Comparison of ENCODE assay signal across 10 cellular contexts in genomic region chr5:32612134-32612888, GRCh38. TPM values are rescaled to one million over a fixed set of nuclear protein-coding genes. Genes with fewer than 3 reads are reported as not detected.
A peak's percentile ranks its signal among the peaks of the same experiment; 100 is the strongest.
DNase-seq lines count a peak whose midpoint lies in the region; ATAC-seq and TF ChIP-seq lines count a peak whose summit lies in the region.
"Had no signal": no experiment of that assay in that cellular context is flagged by ENCODE, and none has a peak within 500 bp of the region (broad histone marks: within the 10 kb centered on the region; RNA-seq: fewer than 3 reads in every experiment).

No MANE protein-coding gene starts in this region.

- CTCF ChIA-PET in activated naive CD4-positive, alpha-beta T cell treated with anti-CD3 and anti-CD28 coated beads for 36 hours (lab: Charles Lee), result interaction anchor here (0.7 to 4.5 kb wide), 12 partner anchors 13 to 380 kb away, joined by 3 to 50 read pairs (median 4); no protein-coding TSS in a partner anchor

- no peaks in the 10 kb centered on the region for H3K36me3 Mint-ChIP-seq in T-helper 17 cell (ENCODE audit: low read depth)
- H3K36me3 Mint-ChIP-seq in mesothelial cell of epicardium, result peaks cover 4% of the 10 kb centered on the region
- peaks cover 21% of the 10 kb centered on the region for H3K36me3 Mint-ChIP-seq in stimulated activated memory B cell treated with anti-CD40 and anti-IgM and Interleukin-4, amounts not matched to agents 10 μg/mL and 1 μg/mL and 100 μg/mL, for 72 hours
- peaks cover 6% of the 10 kb centered on the region for H3K36me3 Mint-ChIP-seq in activated naive CD4-positive, alpha-beta T cell treated with anti-CD3 and anti-CD28 coated beads for 36 hours (ENCODE audit: low read depth)

- DNase-seq in EL (peak; percentile 21), NCI-H146 (lab: John Stamatoyannopoulos, UW) (peak; percentile 69), T-helper 17 cell (no peak), mesothelial cell of epicardium (ENCODE audit: low spot score in 2 of 2, unreplicated experiment in 2 of 2) (no peak), cerebellar nuclear complex (lab: John Stamatoyannopoulos, UW) (no peak)
- DNase-seq in activated naive CD4-positive, alpha-beta T cell treated with anti-CD3 and anti-CD28 coated beads for 36 hours, result no peak

- no peaks in the 10 kb centered on the region for H3K9me3 ChIP-seq in T-helper 17 cell (ENCODE audit: control insufficient read depth, low read length, poor library complexity, severe bottlenecking)

- peaks cover 11% of the 10 kb centered on the region for H3K4me1 Mint-ChIP-seq in T-helper 17 cell
- H3K4me1 Mint-ChIP-seq in mesothelial cell of epicardium, result peaks cover 13% of the 10 kb centered on the region
- H3K4me1 Mint-ChIP-seq in stimulated activated memory B cell treated with anti-CD40 and anti-IgM and Interleukin-4, amounts not matched to agents 10 μg/mL and 1 μg/mL and 100 μg/mL, for 72 hours, result no peaks in the 10 kb centered on the region
- peaks cover 3% of the 10 kb centered on the region for H3K4me1 Mint-ChIP-seq in activated naive CD4-positive, alpha-beta T cell treated with anti-CD3 and anti-CD28 coated beads for 36 hours (ENCODE audit: low read depth)

- intact Hi-C loops in activated naive CD4-positive, alpha-beta T cell treated with anti-CD3 and anti-CD28 coated beads for 36 hours (cut with micrococcal nuclease), result loop anchor here (2.0 to 5.0 kb wide), 4 partner anchors 222 to 1030 kb away; no protein-coding TSS in a partner anchor

- peak overlapping the region; percentile 56 for H3K27ac Mint-ChIP-seq in T-helper 17 cell
- H3K27ac Mint-ChIP-seq in mesothelial cell of epicardium, result peak overlapping the region; percentile 13
- no peak overlapping the region for H3K27ac Mint-ChIP-seq in stimulated activated memory B cell treated with anti-CD40 and anti-IgM and Interleukin-4, amounts not matched to agents 10 μg/mL and 1 μg/mL and 100 μg/mL, for 72 hours
- H3K27ac Mint-ChIP-seq in activated naive CD4-positive, alpha-beta T cell treated with anti-CD3 and anti-CD28 coated beads for 36 hours, result no peak overlapping the region

- no peak for TF ChIP-seq CTCF in mesothelial cell of epicardium (IDR thresholded peaks at IDR 0.05; ENCODE audit: unreplicated experiment)

- ATAC-seq in T-helper 17 cell (no peak), HG02642 (IDR thresholded peaks at IDR 0.05; ENCODE audit: poor library complexity, unreplicated experiment) (no peak)
- no peak for ATAC-seq in stimulated activated memory B cell treated with anti-CD40 and anti-IgM and Interleukin-4, amounts not matched to agents 10 μg/mL and 1 μg/mL and 100 μg/mL, for 72 hours

- no peaks in the 10 kb centered on the region for H3K9me3 Mint-ChIP-seq in mesothelial cell of epicardium
- no peaks in the 10 kb centered on the region for H3K9me3 Mint-ChIP-seq in stimulated activated memory B cell treated with anti-CD40 and anti-IgM and Interleukin-4, amounts not matched to agents 10 μg/mL and 1 μg/mL and 100 μg/mL, for 72 hours
- H3K9me3 Mint-ChIP-seq in activated naive CD4-positive, alpha-beta T cell treated with anti-CD3 and anti-CD28 coated beads for 36 hours, result no peaks in the 10 kb centered on the region
- H3K9me3 Mint-ChIP-seq: immature natural killer cell; stimulated activated naive CD8-positive, alpha-beta T cell treated with anti-CD3 and anti-CD28 coated beads, Interleukin-15, Interleukin-2, amounts not matched to agents 100 ng/mL and 50 ng/mL, for 24 hours had no signal

- H3K4me3 Mint-ChIP-seq in T-helper 17 cell, result no peak overlapping the region
- H3K4me3 Mint-ChIP-seq in mesothelial cell of epicardium, result no peak overlapping the region
- no peak overlapping the region for H3K4me3 Mint-ChIP-seq in stimulated activated memory B cell treated with anti-CD40 and anti-IgM and Interleukin-4, amounts not matched to agents 10 μg/mL and 1 μg/mL and 100 μg/mL, for 72 hours
- no peak overlapping the region for H3K4me3 Mint-ChIP-seq in activated naive CD4-positive, alpha-beta T cell treated with anti-CD3 and anti-CD28 coated beads for 36 hours
- H3K4me3 Mint-ChIP-seq: immature natural killer cell; stimulated activated naive CD8-positive, alpha-beta T cell treated with anti-CD3 and anti-CD28 coated beads, Interleukin-15, Interleukin-2, amounts not matched to agents 100 ng/mL and 50 ng/mL, for 24 hours had no signal

- H3K27me3 Mint-ChIP-seq in T-helper 17 cell, result no peaks in the 10 kb centered on the region
- no peaks in the 10 kb centered on the region for H3K27me3 Mint-ChIP-seq in mesothelial cell of epicardium (ENCODE audit: low read depth)
- no peaks in the 10 kb centered on the region for H3K27me3 Mint-ChIP-seq in stimulated activated memory B cell treated with anti-CD40 and anti-IgM and Interleukin-4, amounts not matched to agents 10 μg/mL and 1 μg/mL and 100 μg/mL, for 72 hours
- no peaks in the 10 kb centered on the region for H3K27me3 Mint-ChIP-seq in activated naive CD4-positive, alpha-beta T cell treated with anti-CD3 and anti-CD28 coated beads for 36 hours (ENCODE audit: low read depth)
- H3K27me3 Mint-ChIP-seq: stimulated activated naive CD8-positive, alpha-beta T cell treated with anti-CD3 and anti-CD28 coated beads, Interleukin-15, Interleukin-2, amounts not matched to agents 100 ng/mL and 50 ng/mL, for 24 hours had no signal

RNA-seq across cellular contexts. Expression of gene SUB1, which starts 27.0 kb away (rescaled TPM):
- total RNA-seq in T-helper 17 cell (100 to 1,000 TPM; 311 to 325 TPM), mesothelial cell of epicardium (199 TPM in 3 replicates)
- 100 to 1,000 TPM; 397 to 400 TPM for total RNA-seq in activated naive CD4-positive, alpha-beta T cell treated with anti-CD3 and anti-CD28 coated beads for 36 hours

Comparison
In these comparisons a context has a peak if more than half of its experiments do, and no peak if none do; other contexts are left out.
1. DNase-seq: peak in EL (single experiment) and NCI-H146 (single experiment); none in T-helper 17 cell (0 of 3), mesothelial cell of epicardium (0 of 2), cerebellar nuclear complex (0 of 2) and activated naive CD4-positive, alpha-beta T cell treated with anti-CD3 and anti-CD28 coated beads for 36 hours (single experiment).
2. H3K27ac Mint-ChIP-seq: peak in T-helper 17 cell (single experiment) and mesothelial cell of epicardium (single experiment); none in stimulated activated memory B cell treated with anti-CD40 and anti-IgM and Interleukin-4, amounts not matched to agents 10 μg/mL and 1 μg/mL and 100 μg/mL, for 72 hours (single experiment) and activated naive CD4-positive, alpha-beta T cell treated with anti-CD3 and anti-CD28 coated beads for 36 hours (single experiment).